Comparison of ENCODE assay signal across 21 cellular contexts in genomic region chr1:173424137-173424536, GRCh38.
"Had no signal": no experiment of that assay in that cellular context is flagged by ENCODE, and none has a peak within 500 bp of the region (broad histone marks: within the 10 kb centered on the region; RNA-seq: fewer than 3 reads in every experiment).

No MANE protein-coding gene starts in this region.

- H3K4me3 ChIP-seq: right lobe of liver, thoracic aorta, vagina had no signal

- ATAC-seq: activated naive CD4-positive, alpha-beta T cell treated with anti-CD3 and anti-CD28 coated beads, Interleukin-2, amount 50 U/mL, for 72 hours; left ventricle myocardium superior; right lobe of liver had no signal

- H3K27me3 ChIP-seq: foreskin keratinocyte, right lobe of liver, vagina had no signal

- H3K4me3 Mint-ChIP-seq: activated CD4-positive, alpha-beta memory T cell treated with anti-CD3 and anti-CD28 coated beads, Interleukin-2, amount 10 ng/mL, durations not matched to agents 7 days and 5 days; activated T-cell treated with anti-CD3 and anti-CD28 coated beads, Interleukin-2, amount 50 U/mL, for 24 hours; brain; central memory CD8-positive, alpha-beta T cell; nephron progenitor cell had no signal

- H3K27ac Mint-ChIP-seq: activated CD4-positive, alpha-beta memory T cell treated with anti-CD3 and anti-CD28 coated beads, Interleukin-2, amount 10 ng/mL, durations not matched to agents 7 days and 5 days; activated naive CD4-positive, alpha-beta T cell treated with anti-CD3 and anti-CD28 coated beads, Interleukin-2, amount 50 U/mL, for 72 hours; activated T-cell treated with anti-CD3 and anti-CD28 coated beads, Interleukin-2, amount 50 U/mL, for 24 hours; nephron progenitor cell; progenitor cell of endocrine pancreas had no signal

- H3K27ac ChIP-seq: foreskin keratinocyte, right lobe of liver, thoracic aorta, vagina had no signal

- H3K36me3 ChIP-seq: right lobe of liver, thoracic aorta, vagina had no signal

- H3K36me3 Mint-ChIP-seq: activated naive CD4-positive, alpha-beta T cell treated with anti-CD3 and anti-CD28 coated beads, Interleukin-2, amount 50 U/mL, for 72 hours; brain had no signal

- DNase-seq: activated CD4-positive, alpha-beta memory T cell treated with anti-CD3 and anti-CD28 coated beads, Interleukin-2, amount 10 ng/mL, durations not matched to agents 7 days and 5 days; activated CD4-positive, alpha-beta T cell treated with anti-CD3 and anti-CD28 coated beads for 4 hours; activated effector memory CD4-positive, alpha-beta T cell treated with Interleukin-2 at 50 U/mL for 16 hours; activated T-cell treated with anti-CD3 and anti-CD28 coated beads, Interleukin-2, amount 50 U/mL, for 24 hours; amniotic stem cell; effector memory CD4-positive, alpha-beta T cell; glutamatergic neuron; hypothalamus; left ventricle myocardium superior; mesenchymal stem cell; nephron progenitor cell; occipital lobe; right lobe of liver; T1000 had no signal

- H3K9me3 Mint-ChIP-seq: activated CD4-positive, alpha-beta memory T cell treated with anti-CD3 and anti-CD28 coated beads, Interleukin-2, amount 10 ng/mL, durations not matched to agents 7 days and 5 days; activated naive CD4-positive, alpha-beta T cell treated with anti-CD3 and anti-CD28 coated beads, Interleukin-2, amount 50 U/mL, for 72 hours; activated T-cell treated with anti-CD3 and anti-CD28 coated beads, Interleukin-2, amount 50 U/mL, for 24 hours; brain; central memory CD8-positive, alpha-beta T cell; nephron progenitor cell had no signal

- H3K27me3 Mint-ChIP-seq: activated CD4-positive, alpha-beta memory T cell treated with anti-CD3 and anti-CD28 coated beads, Interleukin-2, amount 10 ng/mL, durations not matched to agents 7 days and 5 days; activated T-cell treated with anti-CD3 and anti-CD28 coated beads, Interleukin-2, amount 50 U/mL, for 24 hours; central memory CD8-positive, alpha-beta T cell; progenitor cell of endocrine pancreas had no signal

- H3K9me3 ChIP-seq: right lobe of liver, thoracic aorta, vagina had no signal
